ENCODE assay signal across 10 cellular contexts in genomic region chr6:129623008-129623732, GRCh38.
DNase-seq lines count a peak whose midpoint lies in the region; ATAC-seq and TF ChIP-seq lines count a peak whose summit lies in the region.
"Had no signal": no experiment of that assay in that cellular context is flagged by ENCODE, and none has a peak within 500 bp of the region (broad histone marks: within the 10 kb centered on the region; RNA-seq: fewer than 3 reads in every experiment).

No MANE protein-coding gene starts in this region.

- DNase-seq in left colon (no peak), esophagus squamous epithelium (lab: John Stamatoyannopoulos, UW) (no peak), iPS-NIHi11 (ENCODE audit: low spot score) (no peak)
- DNase-seq: Caco-2, MG63, NCI-H524 treated with DMSO at 0.1 percent for 48 hours had no signal

- H3K27ac ChIP-seq in esophagus squamous epithelium = peak overlapping the region in 1 of 4 donors; percentile 25

- TF ChIP-seq CTCF in esophagus squamous epithelium (IDR thresholded peaks at IDR 0.05) = no peak

- intact Hi-C loops in left colon (cut with DNase I, micrococcal nuclease) = no loop called here
- intact Hi-C loops in esophagus squamous epithelium (cut with DNase I) = no loop called here

- peaks cover 0 to 10% (median 0%) of the 10 kb centered on the region in 3 donors for H3K4me1 ChIP-seq in esophagus squamous epithelium
- H3K4me1 ChIP-seq: Caco-2 had no signal

- 25 to 39% methylated on average over 3 of the region's 3 CpGs for WGBS in esophagus squamous epithelium, 2 donors

- ATAC-seq in GM18909 (IDR thresholded peaks at IDR 0.05; ENCODE audit: poor library complexity, unreplicated experiment) (peak; percentile 62), HG02588 (IDR thresholded peaks at IDR 0.05; ENCODE audit: unreplicated experiment) (peak; percentile 64), HG03460 (IDR thresholded peaks at IDR 0.05; ENCODE audit: unreplicated experiment) (peak; percentile 57), left colon (peak; percentile 77), GM19328 (IDR thresholded peaks at IDR 0.05; ENCODE audit: unreplicated experiment) (no peak)

- no peak overlapping the region for H3K4me3 ChIP-seq in esophagus squamous epithelium
- H3K4me3 ChIP-seq: MG63 had no signal

- TF ChIP-seq POLR2A in esophagus squamous epithelium (IDR thresholded peaks at IDR 0.05) = no peak

- H3K9me3 ChIP-seq in esophagus squamous epithelium = no peaks in the 10 kb centered on the region
- H3K9me3 ChIP-seq: Caco-2, MG63 had no signal

- no peaks in the 10 kb centered on the region for H3K27me3 ChIP-seq in esophagus squamous epithelium
- H3K27me3 ChIP-seq: MG63 had no signal

- no peaks in the 10 kb centered on the region for H3K36me3 ChIP-seq in esophagus squamous epithelium
